In the genomic region with DNA sequence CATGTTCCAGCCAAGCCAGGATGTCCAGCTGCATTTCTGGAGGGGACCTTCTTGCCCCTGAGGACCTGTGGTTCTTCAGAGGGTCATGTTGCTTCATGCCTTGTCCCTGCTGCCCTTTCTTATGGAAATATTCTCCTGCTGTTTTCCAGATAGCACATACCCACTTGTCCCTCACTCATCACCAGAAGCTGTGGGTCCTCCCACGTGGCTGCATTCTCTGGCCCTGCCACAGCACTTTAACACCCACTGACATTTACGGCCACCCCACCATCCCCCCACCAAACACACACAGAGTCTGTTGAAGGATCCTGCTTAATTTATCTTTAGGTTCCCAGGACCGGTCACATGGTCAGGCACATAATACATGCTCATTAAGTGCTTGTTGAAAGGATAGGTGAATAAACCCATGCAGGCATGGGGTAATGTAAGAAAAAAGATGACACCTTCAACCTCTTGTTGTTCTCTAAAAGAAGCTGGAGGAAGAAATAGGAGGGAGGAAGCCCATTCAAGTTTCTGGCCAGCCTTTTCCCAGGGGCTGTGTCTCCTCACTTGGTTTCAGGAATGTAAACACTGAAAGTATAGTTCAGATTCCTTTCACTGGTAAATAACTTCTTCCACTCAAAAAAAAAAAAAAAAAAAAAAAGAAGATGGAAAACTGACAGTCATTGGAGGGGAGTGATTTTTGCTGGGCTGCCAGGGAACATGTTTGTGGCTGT, we compare ENCODE assay signal across 10 cellular contexts. TPM values are rescaled to one million over a fixed set of nuclear protein-coding genes. Genes with fewer than 3 reads are reported as not detected.
"Had no signal": no experiment of that assay in that cellular context is flagged by ENCODE, and none has a peak within 500 bp of the region (broad histone marks: within the 10 kb centered on the region; RNA-seq: fewer than 3 reads in every experiment).

No MANE protein-coding gene starts in this region.

- H3K27me3 ChIP-seq: ovary, sigmoid colon, stomach had no signal

- H3K4me3 ChIP-seq: ovary, sigmoid colon, stomach, thoracic aorta had no signal

- DNase-seq: activated CD4-positive, alpha-beta T cell treated with anti-CD3 and anti-CD28 coated beads, Interleukin-2, amount 50 U/mL, for 48 hours; activated naive CD4-positive, alpha-beta T cell treated with anti-CD3 and anti-CD28 coated beads, Interleukin-2, amount 10 ng/mL, durations not matched to agents 7 days and 5 days; hypothalamus; midbrain; ovary; sigmoid colon; stimulated activated CD4-positive, alpha-beta T cell treated with anti-CD3 and anti-CD28 coated beads, Interleukin-1b, Interleukin-23, amount 100 ng/mL, for 48 hours; stomach had no signal

- H3K27ac ChIP-seq: ovary, sigmoid colon, stomach, thoracic aorta had no signal

- H3K4me3 Mint-ChIP-seq: activated naive CD4-positive, alpha-beta T cell treated with anti-CD3 and anti-CD28 coated beads, Interleukin-2, amount 10 ng/mL, durations not matched to agents 7 days and 5 days had no signal

- H3K9me3 ChIP-seq: ovary, sigmoid colon, stomach, thoracic aorta had no signal

- H3K4me1 Mint-ChIP-seq: activated naive CD4-positive, alpha-beta T cell treated with anti-CD3 and anti-CD28 coated beads, Interleukin-2, amount 10 ng/mL, durations not matched to agents 7 days and 5 days had no signal

- H3K27ac Mint-ChIP-seq: activated naive CD4-positive, alpha-beta T cell treated with anti-CD3 and anti-CD28 coated beads, Interleukin-2, amount 10 ng/mL, durations not matched to agents 7 days and 5 days had no signal

- H3K36me3 Mint-ChIP-seq: activated naive CD4-positive, alpha-beta T cell treated with anti-CD3 and anti-CD28 coated beads, Interleukin-2, amount 10 ng/mL, durations not matched to agents 7 days and 5 days had no signal

- H3K9me3 Mint-ChIP-seq: activated naive CD4-positive, alpha-beta T cell treated with anti-CD3 and anti-CD28 coated beads, Interleukin-2, amount 10 ng/mL, durations not matched to agents 7 days and 5 days had no signal

- H3K36me3 ChIP-seq: ovary, sigmoid colon, stomach, thoracic aorta had no signal

RNA-seq across cellular contexts. Expression of a gene that starts 19.9 kb away (rescaled TPM):
- total RNA-seq: T-helper 1 cell treated with Interleukin-12 subunit alpha and Interleukin-12 subunit beta and Interleukin-4 antibody, amounts not matched to agents 30 ng/mL and 1 ng/mL, for 36 hours had no signal
